Comparison of ENCODE assay signal across 18 cellular contexts in genomic region chr13:39048806-39049205, GRCh38. TPM values are rescaled to one million over a fixed set of nuclear protein-coding genes. Genes with fewer than 3 reads are reported as not detected.
A peak's percentile ranks its signal among the peaks of the same experiment; 100 is the strongest.
DNase-seq lines count a peak whose midpoint lies in the region; ATAC-seq, FAIRE-seq and TF ChIP-seq lines count a peak whose summit lies in the region.
"Had no signal": no experiment of that assay in that cellular context is flagged by ENCODE, and none has a peak within 500 bp of the region (broad histone marks: within the 10 kb centered on the region; RNA-seq: fewer than 3 reads in every experiment).

No MANE protein-coding gene starts in this region.

- ATAC-seq in activated CD8-positive, alpha-beta T cell treated with anti-CD3 and anti-CD28 coated beads for 36 hours = no peak
- no peak for ATAC-seq in activated CD8-positive, alpha-beta T cell treated with anti-CD3 and anti-CD28 coated beads, Interleukin-2, amount 10 ng/mL, durations not matched to agents 7 days and 5 days
- no peak for ATAC-seq in WTC11
- ATAC-seq in stimulated activated naive B cell treated with anti-CD40 and anti-IgM and Interleukin-4, amounts not matched to agents 10 μg/mL and 1 μg/mL and 100 μg/mL, for 72 hours (replicated peaks) = no peak
- ATAC-seq in naive thymus-derived CD8-positive, alpha-beta T cell = no peak

- peak; percentile 23 for FAIRE-seq in endometrium (lab: Jason Lieb, UNC)
- FAIRE-seq: G401.6, GM12891 had no signal

- no peak overlapping the region for H3K4me3 Mint-ChIP-seq in activated CD8-positive, alpha-beta T cell treated with anti-CD3 and anti-CD28 coated beads for 36 hours
- H3K4me3 Mint-ChIP-seq in activated CD8-positive, alpha-beta T cell treated with anti-CD3 and anti-CD28 coated beads, Interleukin-2, amount 10 ng/mL, durations not matched to agents 7 days and 5 days = no peak overlapping the region
- H3K4me3 Mint-ChIP-seq in WTC11 = no peak overlapping the region
- no peak overlapping the region for H3K4me3 Mint-ChIP-seq in stimulated activated naive B cell treated with anti-CD40 and anti-IgM and Interleukin-4, amounts not matched to agents 10 μg/mL and 1 μg/mL and 100 μg/mL, for 72 hours
- H3K4me3 Mint-ChIP-seq in naive thymus-derived CD8-positive, alpha-beta T cell = no peak overlapping the region
- H3K4me3 Mint-ChIP-seq: H9 had no signal

- no peak for TF ChIP-seq CTCF in activated CD8-positive, alpha-beta T cell treated with anti-CD3 and anti-CD28 coated beads for 36 hours (IDR thresholded peaks at IDR 0.05)
- no peak for TF ChIP-seq CTCF in WTC11 (IDR thresholded peaks at IDR 0.05)
- no peak for TF ChIP-seq CTCF in spleen (IDR thresholded peaks at IDR 0.05 in 8 of 11, conservative IDR thresholded peaks at IDR 0.05 in 3 of 11)

- intact Hi-C loops in activated CD8-positive, alpha-beta T cell treated with anti-CD3 and anti-CD28 coated beads for 36 hours (cut with micrococcal nuclease) = no loop called here
- intact Hi-C loops in spleen (cut with DNase I; ENCODE audit: low total_unique reads) = no loop called here

- POLR2A ChIA-PET in activated CD8-positive, alpha-beta T cell treated with anti-CD3 and anti-CD28 coated beads for 36 hours (lab: Charles Lee) = no interaction called here
- POLR2A ChIA-PET in activated CD8-positive, alpha-beta T cell treated with anti-CD3 and anti-CD28 coated beads, Interleukin-2, amount 10 ng/mL, durations not matched to agents 7 days and 5 days (lab: Charles Lee) = interaction anchor here (0.6 to 1.1 kb wide), 2 partner anchors 11 to 207 kb away, joined by 3 to 6 read pairs; partner anchors contain the start of gene PROSER1
- POLR2A ChIA-PET in WTC11 (lab: Charles Lee) = interaction anchor here (2.4 kb wide), 1 partner anchor 11 kb away, joined by 6 read pairs; the partner anchor contains the start of genes NHLRC3 and PROSER1
- POLR2A ChIA-PET in naive thymus-derived CD8-positive, alpha-beta T cell (lab: Charles Lee) = no interaction called here

- H3K4me1 ChIP-seq in spleen = peaks cover 0 to 30% (median 2%) of the 10 kb centered on the region in 6 donors
- H3K4me1 ChIP-seq: BLaER1 had no signal

- H3K27ac ChIP-seq in spleen = no peak overlapping the region
- H3K27ac ChIP-seq: 22Rv1, BLaER1 had no signal

- no peak for DNase-seq in activated CD8-positive, alpha-beta T cell treated with anti-CD3 and anti-CD28 coated beads for 36 hours
- DNase-seq in activated CD8-positive, alpha-beta T cell treated with anti-CD3 and anti-CD28 coated beads, Interleukin-2, amount 10 ng/mL, durations not matched to agents 7 days and 5 days = no peak
- DNase-seq in WTC11 (ENCODE audit: low spot score) = no peak
- no peak for DNase-seq in stimulated activated naive B cell treated with anti-CD40 and anti-IgM and Interleukin-4, amounts not matched to agents 10 μg/mL and 1 μg/mL and 100 μg/mL, for 72 hours
- no peak for DNase-seq in stimulated activated CD4-positive, alpha-beta T cell treated with anti-CD3 and anti-CD28 coated beads, Interleukin-15, amount 100 ng/mL, for 24 hours
- no peak for DNase-seq in spleen
- DNase-seq in naive thymus-derived CD8-positive, alpha-beta T cell = no peak
- DNase-seq: AML-193, DMS79 treated with DMSO at 0.1 percent for 48 hours, EL, GOT3, H9 had no signal

- CTCF ChIA-PET in activated CD8-positive, alpha-beta T cell treated with anti-CD3 and anti-CD28 coated beads for 36 hours (lab: Charles Lee) = interaction anchor here (0.6 to 2.7 kb wide), 6 partner anchors 23 to 629 kb away, joined by 3 to 13 read pairs (median 4); no protein-coding TSS in a partner anchor
- CTCF ChIA-PET in activated CD8-positive, alpha-beta T cell treated with anti-CD3 and anti-CD28 coated beads, Interleukin-2, amount 10 ng/mL, durations not matched to agents 7 days and 5 days (lab: Charles Lee) = interaction anchor here (0.7 to 2.0 kb wide), 5 partner anchors 10 to 634 kb away, joined by 3 to 5 read pairs (median 3); no protein-coding TSS in a partner anchor
- CTCF ChIA-PET in WTC11 (lab: Charles Lee) = interaction anchor here (0.7 to 1.7 kb wide), 3 partner anchors 54 to 563 kb away, joined by 3 to 6 read pairs (median 3); no protein-coding TSS in a partner anchor

- no peak for TF ChIP-seq POLR2A in spleen (IDR thresholded peaks at IDR 0.05)

- H3K9me3 ChIP-seq in spleen = no peaks in the 10 kb centered on the region
- H3K9me3 ChIP-seq: BLaER1 had no signal

- peaks cover 4% of the 10 kb centered on the region for H3K4me1 Mint-ChIP-seq in activated CD8-positive, alpha-beta T cell treated with anti-CD3 and anti-CD28 coated beads for 36 hours (ENCODE audit: low read depth)
- no peaks in the 10 kb centered on the region for H3K4me1 Mint-ChIP-seq in activated CD8-positive, alpha-beta T cell treated with anti-CD3 and anti-CD28 coated beads, Interleukin-2, amount 10 ng/mL, durations not matched to agents 7 days and 5 days (ENCODE audit: low read depth)
- H3K4me1 Mint-ChIP-seq in WTC11 = peaks cover 42% of the 10 kb centered on the region
- H3K4me1 Mint-ChIP-seq in stimulated activated naive B cell treated with anti-CD40 and anti-IgM and Interleukin-4, amounts not matched to agents 10 μg/mL and 1 μg/mL and 100 μg/mL, for 72 hours = no peaks in the 10 kb centered on the region
- peaks cover 2 to 18% (median 11%) of the 10 kb centered on the region in 4 donors for H3K4me1 Mint-ChIP-seq in naive thymus-derived CD8-positive, alpha-beta T cell

- peak overlapping the region; percentile 18 for H3K27ac Mint-ChIP-seq in activated CD8-positive, alpha-beta T cell treated with anti-CD3 and anti-CD28 coated beads for 36 hours
- H3K27ac Mint-ChIP-seq in activated CD8-positive, alpha-beta T cell treated with anti-CD3 and anti-CD28 coated beads, Interleukin-2, amount 10 ng/mL, durations not matched to agents 7 days and 5 days = no peak overlapping the region
- peak overlapping the region; percentile 26; the same call in 1 of the 2 replicates for H3K27ac Mint-ChIP-seq in WTC11
- peak overlapping the region; percentile 67 for H3K27ac Mint-ChIP-seq in stimulated activated naive B cell treated with anti-CD40 and anti-IgM and Interleukin-4, amounts not matched to agents 10 μg/mL and 1 μg/mL and 100 μg/mL, for 72 hours
- peak overlapping the region in 4 of 10 donors; percentile 7 to 78 (median 64) for H3K27ac Mint-ChIP-seq in naive thymus-derived CD8-positive, alpha-beta T cell

- H3K4me3 ChIP-seq in spleen = no peak overlapping the region
- H3K4me3 ChIP-seq: BLaER1 had no signal

- H3K36me3 Mint-ChIP-seq in activated CD8-positive, alpha-beta T cell treated with anti-CD3 and anti-CD28 coated beads for 36 hours (ENCODE audit: low read depth) = peaks cover 20% of the 10 kb centered on the region
- peaks cover 40% of the 10 kb centered on the region for H3K36me3 Mint-ChIP-seq in activated CD8-positive, alpha-beta T cell treated with anti-CD3 and anti-CD28 coated beads, Interleukin-2, amount 10 ng/mL, durations not matched to agents 7 days and 5 days (ENCODE audit: low read depth)
- H3K36me3 Mint-ChIP-seq in WTC11 = 0 out of 2 replicates have a peak, but pooled peaks cover 3% of the 10 kb centered on the region
- H3K36me3 Mint-ChIP-seq in stimulated activated naive B cell treated with anti-CD40 and anti-IgM and Interleukin-4, amounts not matched to agents 10 μg/mL and 1 μg/mL and 100 μg/mL, for 72 hours = peaks cover 9 to 32% of the 10 kb centered on the region in 2 donors
- H3K36me3 Mint-ChIP-seq in naive thymus-derived CD8-positive, alpha-beta T cell = peaks cover 0 to 62% (median 8%) of the 10 kb centered on the region in 3 donors

- no peaks in the 10 kb centered on the region for H3K27me3 Mint-ChIP-seq in activated CD8-positive, alpha-beta T cell treated with anti-CD3 and anti-CD28 coated beads for 36 hours
- H3K27me3 Mint-ChIP-seq in activated CD8-positive, alpha-beta T cell treated with anti-CD3 and anti-CD28 coated beads, Interleukin-2, amount 10 ng/mL, durations not matched to agents 7 days and 5 days (ENCODE audit: low read depth) = no peaks in the 10 kb centered on the region
- H3K27me3 Mint-ChIP-seq in WTC11 (ENCODE audit: low read depth) = no peaks in the 10 kb centered on the region
- H3K27me3 Mint-ChIP-seq in stimulated activated naive B cell treated with anti-CD40 and anti-IgM and Interleukin-4, amounts not matched to agents 10 μg/mL and 1 μg/mL and 100 μg/mL, for 72 hours = no peaks in the 10 kb centered on the region
- H3K27me3 Mint-ChIP-seq in naive thymus-derived CD8-positive, alpha-beta T cell = no peaks in the 10 kb centered on the region

- H3K9me3 Mint-ChIP-seq in activated CD8-positive, alpha-beta T cell treated with anti-CD3 and anti-CD28 coated beads for 36 hours = no peaks in the 10 kb centered on the region
- H3K9me3 Mint-ChIP-seq in activated CD8-positive, alpha-beta T cell treated with anti-CD3 and anti-CD28 coated beads, Interleukin-2, amount 10 ng/mL, durations not matched to agents 7 days and 5 days (ENCODE audit: insufficient read depth) = no peaks in the 10 kb centered on the region
- H3K9me3 Mint-ChIP-seq in WTC11 = no peaks in the 10 kb centered on the region
- no peaks in the 10 kb centered on the region for H3K9me3 Mint-ChIP-seq in stimulated activated naive B cell treated with anti-CD40 and anti-IgM and Interleukin-4, amounts not matched to agents 10 μg/mL and 1 μg/mL and 100 μg/mL, for 72 hours
- no peaks in the 10 kb centered on the region for H3K9me3 Mint-ChIP-seq in naive thymus-derived CD8-positive, alpha-beta T cell
- H3K9me3 Mint-ChIP-seq: H9 had no signal

- H3K36me3 ChIP-seq in spleen = peaks cover 0 to 66% (median 0%) of the 10 kb centered on the region in 6 donors

- no peaks in the 10 kb centered on the region for H3K27me3 ChIP-seq in spleen (replicated peaks in 1 of 7)
- H3K27me3 ChIP-seq: BLaER1 had no signal

RNA-seq across cellular contexts. Expression of gene NHLRC3, which starts 10.6 kb away (rescaled TPM):
- total RNA-seq in activated CD8-positive, alpha-beta T cell treated with anti-CD3 and anti-CD28 coated beads for 36 hours = 10 to 100 TPM; 17.5 to 17.9 TPM
- 10 to 100 TPM; 21.3 to 25.5 TPM for total RNA-seq in activated CD8-positive, alpha-beta T cell treated with anti-CD3 and anti-CD28 coated beads, Interleukin-2, amount 10 ng/mL, durations not matched to agents 7 days and 5 days
- 17.2 to 19.9 TPM (median 18.8 TPM) in 3 replicates for total RNA-seq in WTC11 (2021)
- 10 to 100 TPM; 22.6 to 51.7 (median 38.8) TPM for total RNA-seq in spleen
- 10 to 100 TPM; 10.1 to 14.5 (median 11.2) TPM for polyA plus RNA-seq in spleen
- total RNA-seq in naive thymus-derived CD8-positive, alpha-beta T cell = 10 to 100 TPM; 36.2 to 42.3 TPM
- 1 to 10 TPM; 4.5 to 6.5 (median 5.5) TPM for polyA plus RNA-seq in naive thymus-derived CD8-positive, alpha-beta T cell

RNA-seq across cellular contexts. Expression of gene PROSER1, which starts 10.9 kb away (rescaled TPM):
- total RNA-seq in activated CD8-positive, alpha-beta T cell treated with anti-CD3 and anti-CD28 coated beads for 36 hours = 100 to 1,000 TPM in 1 of 2 experiments, 10 to 100 TPM in 1; 88.7 to 108 TPM
- 10 to 100 TPM; 51.2 to 62.4 TPM for total RNA-seq in activated CD8-positive, alpha-beta T cell treated with anti-CD3 and anti-CD28 coated beads, Interleukin-2, amount 10 ng/mL, durations not matched to agents 7 days and 5 days
- total RNA-seq in WTC11 (2021) = 73.6 to 94.6 TPM (median 74.3 TPM) in 3 replicates
- 10 to 100 TPM; 31.9 to 52.2 (median 35.8) TPM for total RNA-seq in spleen
- 10 to 100 TPM; 12.8 to 17.7 (median 14.7) TPM for polyA plus RNA-seq in spleen
- 10 to 100 TPM; 47.4 to 53.1 TPM for total RNA-seq in naive thymus-derived CD8-positive, alpha-beta T cell
- polyA plus RNA-seq in naive thymus-derived CD8-positive, alpha-beta T cell = 10 to 100 TPM in 2 of 3 donors, 1 to 10 TPM in 1; 6.8 to 14.7 (median 13.1) TPM

RNA-seq across cellular contexts. Expression of gene STOML3, which starts 58.2 kb away (rescaled TPM):
- not detected for total RNA-seq in activated CD8-positive, alpha-beta T cell treated with anti-CD3 and anti-CD28 coated beads for 36 hours
- not detected for total RNA-seq in activated CD8-positive, alpha-beta T cell treated with anti-CD3 and anti-CD28 coated beads, Interleukin-2, amount 10 ng/mL, durations not matched to agents 7 days and 5 days
- total RNA-seq in WTC11 (2021) (not detected in 3 replicates), spleen (not detected)
- polyA plus RNA-seq in spleen = not detected
- total RNA-seq in naive thymus-derived CD8-positive, alpha-beta T cell = not detected
- polyA plus RNA-seq in naive thymus-derived CD8-positive, alpha-beta T cell = not detected
- total RNA-seq: H9, HT-29 had no signal

Comparison
In these comparisons a context has a peak if more than half of its experiments do, and no peak if none do; other contexts are left out.
1. POLR2A ChIA-PET loops: an anchor here in activated CD8-positive, alpha-beta T cell treated with anti-CD3 and anti-CD28 coated beads, Interleukin-2, amount 10 ng/mL, durations not matched to agents 7 days and 5 days (0.6 to 1.1 kb wide) and WTC11 (2.4 kb wide); none called in activated CD8-positive, alpha-beta T cell treated with anti-CD3 and anti-CD28 coated beads for 36 hours and naive thymus-derived CD8-positive, alpha-beta T cell.